In the genomic region with DNA sequence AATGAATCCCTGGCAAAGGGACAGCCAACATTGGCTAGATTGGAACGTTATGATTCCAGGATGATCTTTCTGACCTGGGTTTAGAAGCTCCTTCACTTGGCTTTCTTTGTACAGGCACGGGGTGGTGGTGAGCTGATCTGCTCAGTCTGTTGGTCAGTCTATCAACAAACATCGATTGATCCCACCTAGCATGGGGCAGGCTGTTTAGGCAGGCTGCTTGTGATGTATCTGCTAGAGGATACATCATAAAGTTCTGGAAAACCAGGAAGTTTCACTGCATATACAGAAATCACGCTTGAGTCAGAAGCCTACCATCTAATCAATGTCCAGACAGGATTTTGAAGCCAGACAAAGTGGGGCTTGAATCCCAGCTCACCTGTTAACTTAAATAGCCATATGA, we compare ENCODE assay signal across 27 cellular contexts. TPM values are rescaled to one million over a fixed set of nuclear protein-coding genes. Genes with fewer than 3 reads are reported as not detected.
"Had no signal": no experiment of that assay in that cellular context is flagged by ENCODE, and none has a peak within 500 bp of the region (broad histone marks: within the 10 kb centered on the region; RNA-seq: fewer than 3 reads in every experiment).

No MANE protein-coding gene starts in this region.

- H3K27me3 ChIP-seq: upper lobe of left lung, vagina had no signal

- DNase-seq: effector CD4-positive, alpha-beta T cell; endodermal cell; erythroblast; heart left ventricle; hippocampal formation; left colon; left ventricle myocardium superior; mesendoderm; naive B cell; psoas muscle; retina; stimulated activated CD4-positive, alpha-beta T cell treated with anti-CD3 and anti-CD28 coated beads, Interleukin-2, amount 100 ng/mL, for 24 hours; stimulated activated CD4-positive, alpha-beta T cell treated with anti-CD3 and anti-CD28 coated beads, Interleukin-4, amount 100 ng/mL, for 4 hours; stimulated activated naive B cell treated with anti-CD40 and anti-IgM and Interleukin-4, amounts not matched to agents 10 μg/mL and 1 μg/mL and 100 μg/mL, for 72 hours; stimulated activated naive CD8-positive, alpha-beta T cell treated with anti-CD3 and anti-CD28 coated beads, Interleukin-15, amount 100 ng/mL, for 72 hours; upper lobe of left lung had no signal

- H3K4me3 ChIP-seq: coronary artery, heart left ventricle, lung, psoas muscle, thoracic aorta, upper lobe of left lung, vagina had no signal

- H3K9me3 ChIP-seq: heart left ventricle, psoas muscle, thoracic aorta, upper lobe of left lung, vagina had no signal

- H3K4me1 ChIP-seq: heart left ventricle, psoas muscle, upper lobe of left lung, vagina had no signal

- FAIRE-seq: endothelial cell of umbilical vein, frontal cortex had no signal

- H3K36me3 ChIP-seq: heart left ventricle, thoracic aorta, upper lobe of left lung, vagina had no signal

- H3K27ac ChIP-seq: coronary artery, heart left ventricle, psoas muscle, thoracic aorta, upper lobe of left lung, vagina had no signal

- ATAC-seq: heart left ventricle; left colon; left ventricle myocardium superior; psoas muscle; sciatic nerve; stimulated activated naive B cell treated with anti-CD40 and anti-IgM and Interleukin-4, amounts not matched to agents 10 μg/mL and 1 μg/mL and 100 μg/mL, for 72 hours; stimulated activated naive CD8-positive, alpha-beta T cell treated with anti-CD3 and anti-CD28 coated beads, Interleukin-15, amount 100 ng/mL, for 72 hours had no signal

RNA-seq across cellular contexts. Expression of a gene that starts 6.9 kb away (rescaled TPM):
- total RNA-seq: dermis microvascular lymphatic vessel endothelial cell, endodermal cell, endothelial cell of umbilical vein, glomerular endothelial cell, kidney epithelial cell, left colon, lung, omental fat pad, sciatic nerve, upper lobe of left lung, vagina had no signal
- polyA plus RNA-seq: endothelial cell of umbilical vein had no signal
